In genomic region chr12:32302218-32302826, GRCh38 we compare ENCODE assay signal across 8 cellular contexts.
DNase-seq lines count a peak whose midpoint lies in the region; ATAC-seq and TF ChIP-seq lines count a peak whose summit lies in the region.

No MANE protein-coding gene starts in this region.

- peak; percentile 85 for TF ChIP-seq CTCF in GM20000 (IDR thresholded peaks at IDR 0.05; ENCODE audit: extremely low read depth, missing control alignments)

- ATAC-seq in HG03520 (IDR thresholded peaks at IDR 0.05; ENCODE audit: unreplicated experiment) = peak; percentile 89

- DNase-seq in NCI-H510A treated with DMSO at 0.1 percent for 48 hours (lab: John Stamatoyannopoulos, UW) (peak; percentile 9), NCI-H510A (lab: John Stamatoyannopoulos, UW) (no peak), GM20000 (ENCODE audit: low spot score) (peak; percentile 72), SHP77 (lab: John Stamatoyannopoulos, UW) (peak; percentile 37 to 55), germinal center (ENCODE audit: low spot score) (peak; percentile 75), NCI-H446 (lab: John Stamatoyannopoulos, UW) (no peak), inferior parietal cortex (ENCODE audit: extremely low spot score) (no peak)

Comparison
In these comparisons a context has a peak if more than half of its experiments do, and no peak if none do; other contexts are left out.
1. DNase-seq: peak in NCI-H510A treated with DMSO at 0.1 percent for 48 hours (single experiment), GM20000 (single experiment), SHP77 (2 of 2) and germinal center (single experiment); none in NCI-H510A (single experiment), NCI-H446 (0 of 2) and inferior parietal cortex (single experiment).